In genomic region chr7:101436857-101437576, GRCh38 we compare ENCODE assay signal across 1 cellular context.
TF ChIP-seq lines count a peak whose summit lies in the region.

No MANE protein-coding gene starts in this region.

TF ChIP-seq in GM12878, 131 proteins besides CTCF, POLR2A, EP300 and RAD21 (continued from another document):
- TF ChIP-seq ZBTB4 (CRISPR knock-in tag; IDR thresholded peaks at IDR 0.05) (no peak), NKRF (conservative IDR thresholded peaks at IDR 0.05) (no peak)
